ENCODE assay signal across 1 cellular context in genomic region chr22:40346178-40347064, GRCh38.
A peak's percentile ranks its signal among the peaks of the same experiment; 100 is the strongest.
TF ChIP-seq lines count a peak whose summit lies in the region.

ADSL (plus strand) TSS chr22:40346500; CDS start chr22:40346559, 59 bp downstream.

TF ChIP-seq in K562, 482 proteins besides CTCF, POLR2A, EP300 and RAD21 (continued from another document and continues in another):
- no peak for TF ChIP-seq MITF (IDR thresholded peaks at IDR 0.05)
- TF ChIP-seq CREB3L1 (IDR thresholded peaks at IDR 0.05; ENCODE audit: borderline replicate concordance, low read depth) = peak; percentile 15; the same call in 1 of the 2 replicates
- no peak for TF ChIP-seq SMARCA5 (IDR thresholded peaks at IDR 0.05)
- 0 out of 2 replicates have a peak, but pooled peaks have one; percentile 26 for TF ChIP-seq RUNX1 (IDR thresholded peaks at IDR 0.05; ENCODE audit: low read depth)
- peak; percentile 40 for TF ChIP-seq NEUROD1 (IDR thresholded peaks at IDR 0.05; ENCODE audit: borderline replicate concordance, low read depth, low read length, partially characterized antibody)
- no peak for TF ChIP-seq RBM17 (IDR thresholded peaks at IDR 0.05; ENCODE audit: borderline replicate concordance, low read depth, low read length)
- TF ChIP-seq SIN3A (IDR thresholded peaks at IDR 0.05; ENCODE audit: borderline replicate concordance in 2 of 2, control insufficient read depth in 1 of 2, low read depth in 2 of 2, low read length in 2 of 2) = peak; percentile 87 to 89; a peak in 3 of 4 replicates
- peak; percentile 92 for TF ChIP-seq ARID4B (CRISPR knock-in tag; IDR thresholded peaks at IDR 0.05)
- peak; percentile 96 for TF ChIP-seq NKRF (IDR thresholded peaks at IDR 0.05; ENCODE audit: borderline replicate concordance)
- peak; percentile 41 for TF ChIP-seq CTCFL (IDR thresholded peaks at IDR 0.05; ENCODE audit: borderline replicate concordance, insufficient read depth, low read depth, low read length, poor library complexity, severe bottlenecking)
- no peak for TF ChIP-seq SMAD3 (CRISPR knock-in tag; conservative IDR thresholded peaks at IDR 0.05)
- no peak for TF ChIP-seq SAFB (IDR thresholded peaks at IDR 0.05; ENCODE audit: borderline replicate concordance, low read depth, low read length)
- TF ChIP-seq SP1 (CRISPR knock-in tag; IDR thresholded peaks at IDR 0.05) = peak; percentile 56; the same call in 1 of the 2 replicates
- TF ChIP-seq TAF9B (IDR thresholded peaks at IDR 0.05; ENCODE audit: partially characterized antibody) = peak; percentile 79
- no peak for TF ChIP-seq ZNF696 (CRISPR knock-in tag; conservative IDR thresholded peaks at IDR 0.05)
- peak; percentile 74 for TF ChIP-seq TOE1 (IDR thresholded peaks at IDR 0.05; ENCODE audit: borderline replicate concordance)
- no peak for TF ChIP-seq TOE1 (CRISPR knock-in tag; IDR thresholded peaks at IDR 0.05; ENCODE audit: borderline replicate concordance, low read depth)
- peak; percentile 43 for TF ChIP-seq ZNF395 (CRISPR knock-in tag; IDR thresholded peaks at IDR 0.05)
- no peak for TF ChIP-seq FOXM1 (IDR thresholded peaks at IDR 0.05; ENCODE audit: low read depth)
- TF ChIP-seq FOXM1 (CRISPR knock-in tag; IDR thresholded peaks at IDR 0.05; ENCODE audit: low read depth) = no peak; the same call in 1 of the 2 replicates
- TF ChIP-seq NR2C1 (IDR thresholded peaks at IDR 0.05) = peak; percentile 77
- TF ChIP-seq NR2C1 (tag; IDR thresholded peaks at IDR 0.05) = peak; percentile 85
- peak; percentile 53; the same call in 1 of the 2 replicates for TF ChIP-seq DIDO1 (tag; IDR thresholded peaks at IDR 0.05; ENCODE audit: low read depth)
- TF ChIP-seq NONO (IDR thresholded peaks at IDR 0.05; ENCODE audit: low read depth in 2 of 2, low read length in 1 of 2) = peak in 1 of 2 experiments; percentile 46; a peak in 1 of 4 replicates
- TF ChIP-seq SRF (CRISPR knock-in tag; IDR thresholded peaks at IDR 0.05) = peak in 1 of 2 experiments; percentile 82; a peak in 1 of 4 replicates
- TF ChIP-seq CBX5 (IDR thresholded peaks at IDR 0.05; ENCODE audit: borderline replicate concordance, low read depth) = no peak
- peak; percentile 60; the same call in 1 of the 2 replicates for TF ChIP-seq RB1 (IDR thresholded peaks at IDR 0.05; ENCODE audit: low read depth)
- TF ChIP-seq ZNF224 (CRISPR knock-in tag; IDR thresholded peaks at IDR 0.05) = no peak
- no peak for TF ChIP-seq ELF4 (CRISPR knock-in tag; IDR thresholded peaks at IDR 0.05)
- TF ChIP-seq CTBP1 (IDR thresholded peaks at IDR 0.05; ENCODE audit: borderline replicate concordance) = peak; percentile 65; the same call in 1 of the 2 replicates
- TF ChIP-seq TFAP4 (CRISPR knock-in tag; IDR thresholded peaks at IDR 0.05; ENCODE audit: borderline replicate concordance) = peak; percentile 81; the same call in 1 of the 2 replicates
- 0 out of 4 replicates have a peak, but pooled peaks of 1 of the 2 experiments have one; percentile 36 for TF ChIP-seq BCLAF1 (IDR thresholded peaks at IDR 0.05; ENCODE audit: borderline replicate concordance in 1 of 2, control insufficient read depth in 1 of 2, low read depth in 2 of 2, low read length in 1 of 2)
- peak; percentile 90 for TF ChIP-seq ZBTB17 (CRISPR knock-in tag; IDR thresholded peaks at IDR 0.05)
- peak; percentile 67 for TF ChIP-seq PML (IDR thresholded peaks at IDR 0.05; ENCODE audit: low read length)
- TF ChIP-seq TEAD1 (CRISPR knock-in tag; IDR thresholded peaks at IDR 0.05) = peak in 1 of 2 experiments; percentile 54; a peak in 1 of 4 replicates
- TF ChIP-seq ZNF75A (CRISPR knock-in tag; IDR thresholded peaks at IDR 0.05) = no peak
- peak; percentile 98 for TF ChIP-seq GABPA (tag; conservative IDR thresholded peaks at IDR 0.05; ENCODE audit: low read depth)
- no peak for TF ChIP-seq TCFL5 (CRISPR knock-in tag; conservative IDR thresholded peaks at IDR 0.05)
- peak; percentile 61 to 76 for TF ChIP-seq MAZ (CRISPR knock-in tag; conservative IDR thresholded peaks at IDR 0.05 in 1 of 2, IDR thresholded peaks at IDR 0.05 in 1 of 2)
- TF ChIP-seq TBP (optimal IDR thresholded peaks at IDR 0.05; ENCODE audit: low read depth, low read length) = peak; percentile 56
- no peak for TF ChIP-seq SRSF7 (optimal IDR thresholded peaks at IDR 0.05; ENCODE audit: low read depth, low read length)
- TF ChIP-seq MTA1 (IDR thresholded peaks at IDR 0.05; ENCODE audit: borderline replicate concordance) = no peak
- TF ChIP-seq PHF8 (IDR thresholded peaks at IDR 0.05; ENCODE audit: borderline replicate concordance, low read length) = peak; percentile 96; the same call in 1 of the 2 replicates
- TF ChIP-seq ZNF707 (CRISPR knock-in tag; conservative IDR thresholded peaks at IDR 0.05) = no peak
- no peak for TF ChIP-seq SIRT6 (IDR thresholded peaks at IDR 0.05; ENCODE audit: low read depth, low read length)
- TF ChIP-seq ARHGAP35 (IDR thresholded peaks at IDR 0.05; ENCODE audit: partially characterized antibody) = no peak
- TF ChIP-seq SIN3B (IDR thresholded peaks at IDR 0.05; ENCODE audit: low read depth) = peak; percentile 72; the same call in 1 of the 2 replicates
